1 cellular context compared by ENCODE assay signal in the genomic region with DNA sequence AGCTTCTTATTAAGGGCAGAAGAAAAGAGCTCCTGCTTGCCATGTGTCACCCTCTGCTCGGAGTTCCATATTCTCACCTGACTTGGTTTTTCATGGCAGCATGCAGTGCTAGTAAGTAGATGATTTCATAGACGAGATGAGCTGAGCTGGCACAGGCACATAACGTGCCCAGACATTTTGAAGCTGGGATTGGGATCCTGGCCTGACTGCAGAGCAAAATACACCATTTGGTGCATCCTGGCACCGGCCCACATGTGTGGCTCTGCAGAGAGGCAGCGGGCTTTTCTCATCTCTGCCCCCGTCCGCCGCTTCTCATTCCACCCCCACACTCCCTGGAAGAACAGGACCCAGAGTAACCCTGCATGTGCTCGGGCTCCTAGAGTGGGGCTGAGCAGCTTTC.
TF ChIP-seq lines count a peak whose summit lies in the region.

No MANE protein-coding gene starts in this region.

TF ChIP-seq in GM23338, 12 proteins besides CTCF, POLR2A, EP300 and RAD21 (continued from another document):
- TF ChIP-seq, protein P1, sequence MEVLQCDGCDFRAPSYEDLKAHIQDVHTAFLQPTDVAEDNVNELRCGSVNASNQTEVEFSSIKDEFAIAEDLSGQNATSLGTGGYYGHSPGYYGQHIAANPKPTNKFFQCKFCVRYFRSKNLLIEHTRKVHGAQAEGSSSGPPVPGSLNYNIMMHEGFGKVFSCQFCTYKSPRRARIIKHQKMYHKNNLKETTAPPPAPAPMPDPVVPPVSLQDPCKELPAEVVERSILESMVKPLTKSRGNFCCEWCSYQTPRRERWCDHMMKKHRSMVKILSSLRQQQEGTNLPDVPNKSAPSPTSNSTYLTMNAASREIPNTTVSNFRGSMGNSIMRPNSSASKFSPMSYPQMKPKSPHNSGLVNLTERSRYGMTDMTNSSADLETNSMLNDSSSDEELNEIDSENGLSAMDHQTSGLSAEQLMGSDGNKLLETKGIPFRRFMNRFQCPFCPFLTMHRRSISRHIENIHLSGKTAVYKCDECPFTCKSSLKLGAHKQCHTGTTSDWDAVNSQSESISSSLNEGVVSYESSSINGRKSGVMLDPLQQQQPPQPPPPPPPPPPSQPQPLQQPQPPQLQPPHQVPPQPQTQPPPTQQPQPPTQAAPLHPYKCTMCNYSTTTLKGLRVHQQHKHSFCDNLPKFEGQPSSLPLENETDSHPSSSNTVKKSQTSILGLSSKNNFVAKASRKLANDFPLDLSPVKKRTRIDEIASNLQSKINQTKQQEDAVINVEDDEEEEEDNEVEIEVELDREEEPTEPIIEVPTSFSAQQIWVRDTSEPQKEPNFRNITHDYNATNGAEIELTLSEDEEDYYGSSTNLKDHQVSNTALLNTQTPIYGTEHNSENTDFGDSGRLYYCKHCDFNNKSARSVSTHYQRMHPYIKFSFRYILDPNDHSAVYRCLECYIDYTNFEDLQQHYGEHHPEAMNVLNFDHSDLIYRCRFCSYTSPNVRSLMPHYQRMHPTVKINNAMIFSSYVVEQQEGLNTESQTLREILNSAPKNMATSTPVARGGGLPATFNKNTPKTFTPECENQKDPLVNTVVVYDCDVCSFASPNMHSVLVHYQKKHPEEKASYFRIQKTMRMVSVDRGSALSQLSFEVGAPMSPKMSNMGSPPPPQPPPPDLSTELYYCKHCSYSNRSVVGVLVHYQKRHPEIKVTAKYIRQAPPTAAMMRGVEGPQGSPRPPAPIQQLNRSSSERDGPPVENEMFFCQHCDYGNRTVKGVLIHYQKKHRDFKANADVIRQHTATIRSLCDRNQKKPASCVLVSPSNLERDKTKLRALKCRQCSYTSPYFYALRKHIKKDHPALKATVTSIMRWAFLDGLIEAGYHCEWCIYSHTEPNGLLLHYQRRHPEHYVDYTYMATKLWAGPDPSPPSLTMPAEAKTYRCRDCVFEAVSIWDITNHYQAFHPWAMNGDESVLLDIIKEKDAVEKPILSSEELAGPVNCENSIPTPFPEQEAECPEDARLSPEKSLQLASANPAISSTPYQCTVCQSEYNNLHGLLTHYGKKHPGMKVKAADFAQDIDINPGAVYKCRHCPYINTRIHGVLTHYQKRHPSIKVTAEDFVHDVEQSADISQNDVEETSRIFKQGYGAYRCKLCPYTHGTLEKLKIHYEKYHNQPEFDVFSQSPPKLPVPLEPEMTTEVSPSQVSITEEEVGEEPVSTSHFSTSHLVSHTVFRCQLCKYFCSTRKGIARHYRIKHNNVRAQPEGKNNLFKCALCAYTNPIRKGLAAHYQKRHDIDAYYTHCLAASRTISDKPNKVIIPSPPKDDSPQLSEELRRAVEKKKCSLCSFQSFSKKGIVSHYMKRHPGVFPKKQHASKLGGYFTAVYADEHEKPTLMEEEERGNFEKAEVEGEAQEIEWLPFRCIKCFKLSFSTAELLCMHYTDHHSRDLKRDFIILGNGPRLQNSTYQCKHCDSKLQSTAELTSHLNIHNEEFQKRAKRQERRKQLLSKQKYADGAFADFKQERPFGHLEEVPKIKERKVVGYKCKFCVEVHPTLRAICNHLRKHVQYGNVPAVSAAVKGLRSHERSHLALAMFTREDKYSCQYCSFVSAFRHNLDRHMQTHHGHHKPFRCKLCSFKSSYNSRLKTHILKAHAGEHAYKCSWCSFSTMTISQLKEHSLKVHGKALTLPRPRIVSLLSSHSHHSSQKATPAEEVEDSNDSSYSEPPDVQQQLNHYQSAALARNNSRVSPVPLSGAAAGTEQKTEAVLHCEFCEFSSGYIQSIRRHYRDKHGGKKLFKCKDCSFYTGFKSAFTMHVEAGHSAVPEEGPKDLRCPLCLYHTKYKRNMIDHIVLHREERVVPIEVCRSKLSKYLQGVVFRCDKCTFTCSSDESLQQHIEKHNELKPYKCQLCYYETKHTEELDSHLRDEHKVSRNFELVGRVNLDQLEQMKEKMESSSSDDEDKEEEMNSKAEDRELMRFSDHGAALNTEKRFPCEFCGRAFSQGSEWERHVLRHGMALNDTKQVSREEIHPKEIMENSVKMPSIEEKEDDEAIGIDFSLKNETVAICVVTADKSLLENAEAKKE (CRISPR knock-in tag; IDR thresholded peaks at IDR 0.05), result no peak
- TF ChIP-seq EZH2 (IDR thresholded peaks at IDR 0.05; ENCODE audit: low read depth, unreplicated experiment) (no peak), EZH2phosphoT487 (IDR thresholded peaks at IDR 0.05; ENCODE audit: unreplicated experiment) (no peak), CREB1 (CRISPR knock-in tag; IDR thresholded peaks at IDR 0.05; ENCODE audit: low read depth) (no peak), STAT1 (IDR thresholded peaks at IDR 0.05; ENCODE audit: unreplicated experiment) (no peak)
- TF ChIP-seq, protein P2, sequence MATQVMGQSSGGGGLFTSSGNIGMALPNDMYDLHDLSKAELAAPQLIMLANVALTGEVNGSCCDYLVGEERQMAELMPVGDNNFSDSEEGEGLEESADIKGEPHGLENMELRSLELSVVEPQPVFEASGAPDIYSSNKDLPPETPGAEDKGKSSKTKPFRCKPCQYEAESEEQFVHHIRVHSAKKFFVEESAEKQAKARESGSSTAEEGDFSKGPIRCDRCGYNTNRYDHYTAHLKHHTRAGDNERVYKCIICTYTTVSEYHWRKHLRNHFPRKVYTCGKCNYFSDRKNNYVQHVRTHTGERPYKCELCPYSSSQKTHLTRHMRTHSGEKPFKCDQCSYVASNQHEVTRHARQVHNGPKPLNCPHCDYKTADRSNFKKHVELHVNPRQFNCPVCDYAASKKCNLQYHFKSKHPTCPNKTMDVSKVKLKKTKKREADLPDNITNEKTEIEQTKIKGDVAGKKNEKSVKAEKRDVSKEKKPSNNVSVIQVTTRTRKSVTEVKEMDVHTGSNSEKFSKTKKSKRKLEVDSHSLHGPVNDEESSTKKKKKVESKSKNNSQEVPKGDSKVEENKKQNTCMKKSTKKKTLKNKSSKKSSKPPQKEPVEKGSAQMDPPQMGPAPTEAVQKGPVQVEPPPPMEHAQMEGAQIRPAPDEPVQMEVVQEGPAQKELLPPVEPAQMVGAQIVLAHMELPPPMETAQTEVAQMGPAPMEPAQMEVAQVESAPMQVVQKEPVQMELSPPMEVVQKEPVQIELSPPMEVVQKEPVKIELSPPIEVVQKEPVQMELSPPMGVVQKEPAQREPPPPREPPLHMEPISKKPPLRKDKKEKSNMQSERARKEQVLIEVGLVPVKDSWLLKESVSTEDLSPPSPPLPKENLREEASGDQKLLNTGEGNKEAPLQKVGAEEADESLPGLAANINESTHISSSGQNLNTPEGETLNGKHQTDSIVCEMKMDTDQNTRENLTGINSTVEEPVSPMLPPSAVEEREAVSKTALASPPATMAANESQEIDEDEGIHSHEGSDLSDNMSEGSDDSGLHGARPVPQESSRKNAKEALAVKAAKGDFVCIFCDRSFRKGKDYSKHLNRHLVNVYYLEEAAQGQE (IDR thresholded peaks at IDR 0.05; ENCODE audit: unreplicated experiment), result no peak
